11 cellular contexts compared by ENCODE assay signal in genomic region chr4:82555279-82555678, GRCh38. TPM values are rescaled to one million over a fixed set of nuclear protein-coding genes. Genes with fewer than 3 reads are reported as not detected.
DNase-seq lines count a peak whose midpoint lies in the region; ATAC-seq and TF ChIP-seq lines count a peak whose summit lies in the region.
"Had no signal": no experiment of that assay in that cellular context is flagged by ENCODE, and none has a peak within 500 bp of the region (broad histone marks: within the 10 kb centered on the region; RNA-seq: fewer than 3 reads in every experiment).

No MANE protein-coding gene starts in this region.

- H3K4me3 Mint-ChIP-seq in neural progenitor cell: no peak overlapping the region
- no peak overlapping the region for H3K4me3 Mint-ChIP-seq in activated CD4-positive, alpha-beta T cell treated with anti-CD3 and anti-CD28 coated beads for 36 hours

- H3K27ac ChIP-seq in VCaP (no peak overlapping the region), neural progenitor cell (no peak overlapping the region)
- H3K27ac ChIP-seq: lower lobe of right lung, skin epidermis had no signal

- H3K4me2 ChIP-seq in neural progenitor cell: no peak overlapping the region

- no peak for ATAC-seq in activated CD4-positive, alpha-beta T cell treated with anti-CD3 and anti-CD28 coated beads for 36 hours
- no peak for ATAC-seq in HG02610 (IDR thresholded peaks at IDR 0.05; ENCODE audit: unreplicated experiment)
- ATAC-seq: lower lobe of right lung had no signal

- no peaks in the 10 kb centered on the region for H3K9me3 ChIP-seq in neural progenitor cell (ENCODE audit: low read depth)
- H3K9me3 ChIP-seq: lower lobe of right lung had no signal

- peaks cover 8% of the 10 kb centered on the region for H3K27me3 ChIP-seq in neural progenitor cell

- peaks cover 7% of the 10 kb centered on the region for H3K4me1 Mint-ChIP-seq in neural progenitor cell
- H3K4me1 Mint-ChIP-seq in activated CD4-positive, alpha-beta T cell treated with anti-CD3 and anti-CD28 coated beads for 36 hours: no peaks in the 10 kb centered on the region

- TF ChIP-seq CTCF in LNCaP clone FGC (IDR thresholded peaks at IDR 0.05; ENCODE audit: control insufficient read depth, extremely low read depth, insufficient read depth) (0 out of 2 replicates have a peak, but pooled peaks have one; percentile 13), VCaP (conservative IDR thresholded peaks at IDR 0.05) (peak; percentile 47; the same call in 1 of the 2 replicates), neural progenitor cell (IDR thresholded peaks at IDR 0.05) (peak; percentile 34)

- H3K27ac Mint-ChIP-seq in neural progenitor cell: no peak overlapping the region
- no peak overlapping the region for H3K27ac Mint-ChIP-seq in activated CD4-positive, alpha-beta T cell treated with anti-CD3 and anti-CD28 coated beads for 36 hours

- H3K4me1 ChIP-seq in neural progenitor cell: peaks cover 11% of the 10 kb centered on the region
- H3K4me1 ChIP-seq: lower lobe of right lung had no signal

- H3F3A ChIP-seq in neural progenitor cell (ENCODE audit: low read depth): peaks cover 11% of the 10 kb centered on the region

- CTCF ChIA-PET in activated CD4-positive, alpha-beta T cell treated with anti-CD3 and anti-CD28 coated beads for 36 hours (lab: Charles Lee): no interaction called here

- H3K9ac ChIP-seq in neural progenitor cell: no peak overlapping the region

- peaks cover 2% of the 10 kb centered on the region for H3K36me3 Mint-ChIP-seq in neural progenitor cell
- H3K36me3 Mint-ChIP-seq in activated CD4-positive, alpha-beta T cell treated with anti-CD3 and anti-CD28 coated beads for 36 hours (ENCODE audit: low read depth): no peaks in the 10 kb centered on the region

- peaks cover 2% of the 10 kb centered on the region for H3K9me3 Mint-ChIP-seq in neural progenitor cell
- no peaks in the 10 kb centered on the region for H3K9me3 Mint-ChIP-seq in activated CD4-positive, alpha-beta T cell treated with anti-CD3 and anti-CD28 coated beads for 36 hours (ENCODE audit: low read depth)

- no peaks in the 10 kb centered on the region for H3K79me2 ChIP-seq in neural progenitor cell (ENCODE audit: low read depth)

- no peak overlapping the region for H3K4me3 ChIP-seq in LNCaP clone FGC (ENCODE audit: low read depth, low read length)
- no peak overlapping the region for H3K4me3 ChIP-seq in neural progenitor cell
- H3K4me3 ChIP-seq: lower lobe of right lung, skin epidermis had no signal

- POLR2A ChIA-PET in activated CD4-positive, alpha-beta T cell treated with anti-CD3 and anti-CD28 coated beads for 36 hours (lab: Charles Lee): no interaction called here

- intact Hi-C loops in activated CD4-positive, alpha-beta T cell treated with anti-CD3 and anti-CD28 coated beads for 36 hours (cut with DNase I, micrococcal nuclease): no loop called here

- peaks cover 11% of the 10 kb centered on the region for H3K27me3 Mint-ChIP-seq in neural progenitor cell (ENCODE audit: insufficient read depth, low read depth)
- peaks cover 26% of the 10 kb centered on the region for H3K27me3 Mint-ChIP-seq in activated CD4-positive, alpha-beta T cell treated with anti-CD3 and anti-CD28 coated beads for 36 hours

- no peak overlapping the region for H2AFZ ChIP-seq in neural progenitor cell (replicated peaks)

- H3K36me3 ChIP-seq in neural progenitor cell: no peaks in the 10 kb centered on the region
- H3K36me3 ChIP-seq: lower lobe of right lung had no signal

- no peaks in the 10 kb centered on the region for H4K20me1 ChIP-seq in neural progenitor cell (ENCODE audit: low read depth)

- DNase-seq in GDM1 (lab: John Stamatoyannopoulos, UW) (peak; percentile 76), LNCaP clone FGC (ENCODE audit: low read depth) (no peak), neural progenitor cell (ENCODE audit: low spot score) (peak; percentile 31)
- no peak for DNase-seq in activated CD4-positive, alpha-beta T cell treated with anti-CD3 and anti-CD28 coated beads for 36 hours
- DNase-seq in activated CD4-positive, alpha-beta T cell treated with anti-CD3 and anti-CD28 coated beads for 4 hours: no peak
- DNase-seq: Calu3, cortex of kidney, lower lobe of right lung had no signal

RNA-seq across cellular contexts. Expression of gene TMEM150C, which starts 6.5 kb away (rescaled TPM):
- total RNA-seq in neural progenitor cell (ENCODE audit: low replicate concordance): 3.8 and 5.7 TPM in 2 replicates
- not detected for total RNA-seq in activated CD4-positive, alpha-beta T cell treated with anti-CD3 and anti-CD28 coated beads for 36 hours

Comparison
In these comparisons a context has a peak if more than half of its experiments do, and no peak if none do; other contexts are left out.
1. DNase-seq: peak in GDM1 (single experiment) and neural progenitor cell (single experiment); none in LNCaP clone FGC (single experiment), activated CD4-positive, alpha-beta T cell treated with anti-CD3 and anti-CD28 coated beads for 36 hours (single experiment) and activated CD4-positive, alpha-beta T cell treated with anti-CD3 and anti-CD28 coated beads for 4 hours (0 of 2).
2. Peak in every context shown above with its lines, with median percentiles within 50 percentile points of each other: CTCF ChIP-seq.